In the genomic region with DNA sequence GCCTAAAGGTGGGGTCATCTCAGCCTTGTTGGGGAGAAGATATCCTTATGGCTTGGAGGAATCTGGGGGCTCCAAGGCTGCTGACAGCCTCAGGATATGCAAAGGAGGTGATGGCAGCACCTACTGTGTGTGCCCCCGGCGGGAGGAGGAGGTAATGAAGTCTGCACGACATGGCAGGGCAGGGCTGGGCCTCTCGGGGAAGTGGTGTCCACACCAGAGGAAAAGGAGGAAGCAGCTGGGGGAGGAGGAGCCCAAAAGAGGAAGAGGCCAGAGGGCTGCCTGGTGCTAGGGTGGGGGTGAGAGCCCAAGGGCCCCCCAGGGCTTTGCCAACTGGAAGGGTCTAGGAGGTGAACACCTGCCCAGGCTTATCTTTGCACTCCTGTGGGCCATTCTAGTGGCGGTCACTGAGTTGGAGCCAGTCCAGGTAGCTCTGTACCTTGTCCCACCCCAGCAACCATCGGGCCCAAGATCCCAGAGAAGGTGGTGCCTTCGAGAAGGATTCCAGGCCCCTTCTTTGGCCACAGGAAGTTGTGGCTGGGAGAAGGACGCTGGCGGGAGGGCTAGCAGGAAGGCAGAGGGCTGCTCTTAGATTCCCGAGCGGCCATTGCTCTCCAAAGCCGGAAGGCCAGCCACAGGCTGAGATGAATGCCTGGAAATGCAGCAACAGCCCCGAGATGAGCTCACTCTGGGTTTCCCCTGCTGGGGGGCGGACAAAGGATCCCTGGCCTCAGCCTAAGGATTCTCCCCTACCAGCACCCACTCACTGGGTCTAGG, we compare ENCODE assay signal across 9 cellular contexts. TPM values are rescaled to one million over a fixed set of nuclear protein-coding genes. Genes with fewer than 3 reads are reported as not detected.
DNase-seq lines count a peak whose midpoint lies in the region; ATAC-seq, FAIRE-seq and TF ChIP-seq lines count a peak whose summit lies in the region.
"Had no signal": no experiment of that assay in that cellular context is flagged by ENCODE, and none has a peak within 500 bp of the region (broad histone marks: within the 10 kb centered on the region; RNA-seq: fewer than 3 reads in every experiment).

No MANE protein-coding gene starts in this region.

- peaks cover 84% of the 10 kb centered on the region for H4K20me1 ChIP-seq in BLaER1
- H4K20me1 ChIP-seq in astrocyte (ENCODE audit: insufficient read depth, low read length), result peaks cover 74% of the 10 kb centered on the region

- no peaks in the 10 kb centered on the region for H3K9me3 ChIP-seq in BLaER1
- no peaks in the 10 kb centered on the region for H3K9me3 ChIP-seq in astrocyte (ENCODE audit: insufficient read depth, low read depth, low read length)
- H3K9me3 ChIP-seq in iPS-15b (ENCODE audit: control insufficient read depth, insufficient read depth, low read length), result no peaks in the 10 kb centered on the region
- no peaks in the 10 kb centered on the region for H3K9me3 ChIP-seq in SJCRH30 (replicated peaks)

- TF ChIP-seq CTCF in astrocyte (IDR thresholded peaks at IDR 0.05; ENCODE audit: insufficient read depth, low read depth, low read length), result no peak

- H3K27me3 ChIP-seq in BLaER1 (no peaks in the 10 kb centered on the region), astrocyte (ENCODE audit: insufficient read depth, low read length) (no peaks in the 10 kb centered on the region), iPS-15b (ENCODE audit: control insufficient read depth, insufficient read depth, low read length) (no peaks in the 10 kb centered on the region), SJCRH30 (no peaks in the 10 kb centered on the region)

- peaks cover 51% of the 10 kb centered on the region for H3K4me1 Mint-ChIP-seq in astrocyte (ENCODE audit: low read depth, unreplicated experiment)

- H3K27ac ChIP-seq in BLaER1, result peak overlapping the region; percentile 92
- H3K27ac ChIP-seq in astrocyte (ENCODE audit: low read depth, low read length), result peak overlapping the region; percentile 79
- no peak overlapping the region for H3K27ac ChIP-seq in SJCRH30

- H3K9ac ChIP-seq in BLaER1 (peak overlapping the region; percentile 74), astrocyte (ENCODE audit: low read length) (peak overlapping the region; percentile 64), iPS-15b (ENCODE audit: low read depth, low read length) (peak overlapping the region; percentile 60)

- H3K36me3 ChIP-seq in BLaER1 (peaks cover 42% of the 10 kb centered on the region), astrocyte (ENCODE audit: insufficient read depth, low read length) (peaks cover 3% of the 10 kb centered on the region), iPS-15b (ENCODE audit: control insufficient read depth, insufficient read depth, low read length) (peaks cover 16% of the 10 kb centered on the region), SJCRH30 (no peaks in the 10 kb centered on the region)

- H3K9me3 Mint-ChIP-seq in astrocyte (ENCODE audit: unreplicated experiment), result no peaks in the 10 kb centered on the region

- H3K4me1 ChIP-seq in BLaER1, result peaks cover 99% of the 10 kb centered on the region
- peaks cover 77% of the 10 kb centered on the region for H3K4me1 ChIP-seq in astrocyte (ENCODE audit: insufficient read depth, low read length)
- peaks cover 49% of the 10 kb centered on the region for H3K4me1 ChIP-seq in iPS-15b (ENCODE audit: control insufficient read depth, insufficient read depth, low read length)
- peaks cover 9% of the 10 kb centered on the region for H3K4me1 ChIP-seq in SJCRH30

- peak overlapping the region; percentile 24 for H3K4me3 Mint-ChIP-seq in astrocyte (ENCODE audit: unreplicated experiment)

- no peak for FAIRE-seq in astrocyte (lab: Jason Lieb, UNC)
- FAIRE-seq: bronchial epithelial cell had no signal

- H3K27me3 Mint-ChIP-seq in astrocyte (ENCODE audit: low read depth, unreplicated experiment), result no peaks in the 10 kb centered on the region

- peak overlapping the region; percentile 12 for H3K27ac Mint-ChIP-seq in astrocyte (ENCODE audit: unreplicated experiment)

- H3K36me3 Mint-ChIP-seq in astrocyte (ENCODE audit: low read depth, unreplicated experiment), result peaks cover 7% of the 10 kb centered on the region

- peaks cover 93% of the 10 kb centered on the region for H3K79me2 ChIP-seq in astrocyte (ENCODE audit: insufficient read depth, low read length)

- no peak overlapping the region for H2AFZ ChIP-seq in astrocyte (ENCODE audit: low read depth, low read length)

- DNase-seq in NOMO-1 treated with dmso at 0.1 percent for 144 hours (lab: John Stamatoyannopoulos, UW; ENCODE audit: unreplicated experiment) (peak; percentile 91), astrocyte (ENCODE audit: low read depth) (peak; percentile 58), SJCRH30 (no peak), middle frontal gyrus (ENCODE audit: extremely low spot score, low spot score) (no peak)
- peak; percentile 45 for DNase-seq in stimulated activated CD4-positive, alpha-beta T cell treated with anti-CD3 and anti-CD28 coated beads, Interleukin-4, amount 100 ng/mL, for 1 hour

- peak overlapping the region; percentile 93 for H3K4me2 ChIP-seq in BLaER1
- H3K4me2 ChIP-seq in astrocyte (ENCODE audit: low read length), result peak overlapping the region; percentile 68

- H3K4me3 ChIP-seq in BLaER1 (peak overlapping the region; percentile 45; the same call in 1 of the 2 replicates), astrocyte (ENCODE audit: insufficient read depth, low read depth, low read length) (no peak overlapping the region), iPS-15b (ENCODE audit: low read depth, low read length) (no peak overlapping the region), SJCRH30 (no peak overlapping the region)

- ATAC-seq in HG03280 (IDR thresholded peaks at IDR 0.05; ENCODE audit: unreplicated experiment), result no peak

RNA-seq across cellular contexts. Expression of gene GNAI2, which starts 7.0 kb away (rescaled TPM):
- total RNA-seq in astrocyte, result 380 and 381 TPM in 2 replicates
- 63.8 and 64.7 TPM in 2 replicates for total RNA-seq in SJCRH30 (2014; rRNA removed; shearing (Covaris generic))

RNA-seq across cellular contexts. Expression of gene SEMA3B, which starts 26.0 kb away (rescaled TPM):
- 4.9 and 5.9 TPM in 2 replicates for total RNA-seq in astrocyte
- 3.3 and 4.8 TPM in 2 replicates for total RNA-seq in SJCRH30 (2014; rRNA removed; shearing (Covaris generic))

RNA-seq across cellular contexts. Expression of gene LSMEM2, which starts 35.9 kb away (rescaled TPM):
- total RNA-seq in astrocyte, result 0.30 TPM in 1 of 2 replicates, not detected in the other
- not detected in 2 replicates for total RNA-seq in SJCRH30 (2014; rRNA removed; shearing (Covaris generic))
- total RNA-seq: bronchial epithelial cell had no signal

RNA-seq across cellular contexts. Expression of gene SLC38A3, which starts 37.9 kb away (rescaled TPM):
- 0.68 and 1.9 TPM in 2 replicates for total RNA-seq in astrocyte
- 1.4 and 2.9 TPM in 2 replicates for total RNA-seq in SJCRH30 (2014; rRNA removed; shearing (Covaris generic))
- total RNA-seq: bronchial epithelial cell had no signal

RNA-seq across cellular contexts. Expression of gene IFRD2, which starts 49.3 kb away (rescaled TPM):
- total RNA-seq in astrocyte, result 59.2 and 66.8 TPM in 2 replicates
- 85.3 and 98.8 TPM in 2 replicates for total RNA-seq in SJCRH30 (2014; rRNA removed; shearing (Covaris generic))

Comparison
In these comparisons a context has a peak if more than half of its experiments do, and no peak if none do; other contexts are left out.
1. DNase-seq: peak in NOMO-1 treated with dmso at 0.1 percent for 144 hours (single experiment), astrocyte (single experiment) and stimulated activated CD4-positive, alpha-beta T cell treated with anti-CD3 and anti-CD28 coated beads, Interleukin-4, amount 100 ng/mL, for 1 hour (single experiment); none in SJCRH30 (0 of 2) and middle frontal gyrus (single experiment).
2. Peak in every context shown above with its lines, with median percentiles within 50 percentile points of each other: H3K9ac ChIP-seq.